Comparison of ENCODE assay signal across 9 cellular contexts in the genomic region with DNA sequence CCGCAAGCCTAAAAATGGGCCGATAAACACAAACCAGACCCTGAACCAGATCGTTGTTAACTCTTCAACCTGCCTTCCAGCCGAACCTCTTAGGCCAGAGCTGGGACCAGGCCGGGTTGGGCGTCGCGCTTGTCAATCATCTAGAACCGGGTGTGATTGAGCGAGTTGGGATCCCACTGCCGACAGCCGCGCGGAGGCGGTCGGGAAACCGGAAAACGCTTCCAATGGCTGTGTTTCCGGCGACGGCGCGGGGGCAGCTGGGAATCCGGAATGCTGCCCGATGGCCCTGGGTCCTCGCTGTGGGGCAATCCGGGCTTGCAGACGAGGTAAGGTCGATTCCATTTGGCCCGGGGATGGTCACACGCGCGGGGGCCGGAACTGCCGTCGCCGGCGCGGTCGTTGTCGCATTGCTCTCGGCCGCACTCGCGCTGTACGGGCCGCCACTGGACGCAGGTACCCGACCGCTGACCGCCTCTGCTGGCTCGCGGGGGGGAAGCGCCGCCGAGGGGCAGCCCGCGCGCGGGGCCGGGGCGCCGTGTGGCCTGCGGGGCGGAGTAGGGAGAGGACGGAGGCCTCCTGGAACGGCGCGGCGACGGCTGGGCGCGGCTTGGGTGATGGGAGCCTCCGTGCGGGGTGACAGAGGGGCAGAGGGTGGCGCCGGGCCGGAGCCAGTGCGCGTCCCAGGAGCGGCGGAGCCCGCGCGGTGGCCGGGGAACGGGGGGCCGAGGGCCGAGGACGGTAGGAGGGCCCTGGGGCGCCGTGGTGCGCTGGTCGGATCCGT. TPM values are rescaled to one million over a fixed set of nuclear protein-coding genes. Genes with fewer than 3 reads are reported as not detected.
DNase-seq lines count a peak whose midpoint lies in the region; ATAC-seq, FAIRE-seq and TF ChIP-seq lines count a peak whose summit lies in the region.
"Had no signal": no experiment of that assay in that cellular context is flagged by ENCODE, and none has a peak within 500 bp of the region (broad histone marks: within the 10 kb centered on the region; RNA-seq: fewer than 3 reads in every experiment).

Gene NAXD, plus strand, starts transcription at position 224 of the 781 bp plus-strand sequence. Its CDS starts 57 bp downstream, at position 281.

- peaks cover 1% of the 10 kb centered on the region for H3K36me3 Mint-ChIP-seq in chondrocyte (ENCODE audit: low read depth)

- peaks cover 36% of the 10 kb centered on the region for H3K4me1 Mint-ChIP-seq in chondrocyte (ENCODE audit: low read depth)

- H3K9me3 ChIP-seq in kidney (ENCODE audit: control insufficient read depth in 1 of 2, low read length in 2 of 2): no peaks in the 10 kb centered on the region

- peaks cover 3% of the 10 kb centered on the region for H3K9me3 Mint-ChIP-seq in chondrocyte (ENCODE audit: low read depth)

- peak within 1 kb of the TSS; percentile 87 for H3K4me3 Mint-ChIP-seq in chondrocyte (ENCODE audit: unreplicated experiment)

- no peaks in the 10 kb centered on the region for H3K27me3 Mint-ChIP-seq in chondrocyte (ENCODE audit: low read depth)

- no peak for TF ChIP-seq CTCF in AG09309 (IDR thresholded peaks at IDR 0.05; ENCODE audit: control insufficient read depth, insufficient read depth, low read depth, low read length, missing control alignments)
- peak; percentile 29 for TF ChIP-seq CTCF in chondrocyte (IDR thresholded peaks at IDR 0.05)
- TF ChIP-seq CTCF in kidney (IDR thresholded peaks at IDR 0.05; ENCODE audit: borderline replicate concordance, extremely low read depth, insufficient read depth): no peak

- H3K9ac ChIP-seq in kidney (ENCODE audit: low read length in 2 of 2): peak within 1 kb of the TSS; percentile 83 to 86

- H3K4me3 ChIP-seq in AG09309 (ENCODE audit: control insufficient read depth, low read depth, low read length): peak within 1 kb of the TSS; percentile 71
- H3K4me3 ChIP-seq in kidney (ENCODE audit: low read length in 2 of 2): peak within 1 kb of the TSS; percentile 77

- intact Hi-C loops in kidney (cut with DNase I): no loop called here

- peak; percentile 85 for ATAC-seq in GM19023 (IDR thresholded peaks at IDR 0.05; ENCODE audit: unreplicated experiment)
- ATAC-seq in HG03280 (IDR thresholded peaks at IDR 0.05; ENCODE audit: unreplicated experiment): peak; percentile 70

- peak within 1 kb of the TSS; percentile 88 to 93 for H3K27ac ChIP-seq in kidney (ENCODE audit: low read depth in 2 of 2, low read length in 2 of 2)

- DNase-seq in AG09309 (ENCODE audit: low read depth): peak; percentile 78
- DNase-seq in NCI-H345 treated with DMSO at 0.1 percent for 48 hours (lab: John Stamatoyannopoulos, UW; ENCODE audit: unreplicated experiment): peak; percentile 80
- peak; percentile 75 to 78 for DNase-seq in activated CD4-positive, alpha-beta T cell treated with anti-CD3 and anti-CD28 coated beads for 24 hours (ENCODE audit: low read depth in 2 of 2)
- no peak for DNase-seq in chondrocyte (ENCODE audit: low spot score)
- peak; percentile 97 for DNase-seq in kidney
- peak; percentile 92 for DNase-seq in stimulated activated CD4-positive, alpha-beta T cell treated with anti-CD3 and anti-CD28 coated beads, Interleukin-15, amount 100 ng/mL, for 24 hours

- no peaks in the 10 kb centered on the region for H3K36me3 ChIP-seq in kidney (ENCODE audit: control insufficient read depth in 1 of 2, insufficient read depth in 2 of 2, low read length in 2 of 2)

- peak within 1 kb of the TSS; percentile 94 for H3K27ac Mint-ChIP-seq in chondrocyte (ENCODE audit: unreplicated experiment)

- peaks cover 23 to 25% of the 10 kb centered on the region in 2 donors for H3K4me1 ChIP-seq in kidney (ENCODE audit: control insufficient read depth in 1 of 2, insufficient read depth in 1 of 2, low read depth in 1 of 2, low read length in 2 of 2)

- FAIRE-seq in kidney (lab: Jason Lieb, UNC): peak; percentile 65
- FAIRE-seq: colon had no signal

RNA-seq across cellular contexts. Expression of gene NAXD, which starts in this region (rescaled TPM):
- total RNA-seq in chondrocyte (23.5 to 28.4 TPM (median 27.1 TPM) in 3 replicates), kidney (37.9 TPM)
- polyA plus RNA-seq in kidney (ENCODE audit: insufficient read depth, low read depth, low replicate concordance): 52.7 TPM
